10 cellular contexts compared by ENCODE assay signal in genomic region chr16:84985079-84986065, GRCh38. TPM values are rescaled to one million over a fixed set of nuclear protein-coding genes. Genes with fewer than 3 reads are reported as not detected.
A peak's percentile ranks its signal among the peaks of the same experiment; 100 is the strongest.
DNase-seq lines count a peak whose midpoint lies in the region; ATAC-seq, FAIRE-seq and TF ChIP-seq lines count a peak whose summit lies in the region.
"Had no signal": no experiment of that assay in that cellular context is flagged by ENCODE, and none has a peak within 500 bp of the region (broad histone marks: within the 10 kb centered on the region; RNA-seq: fewer than 3 reads in every experiment).

No MANE protein-coding gene starts in this region.

- DNase-seq in CD4-positive, alpha-beta T cell, result no peak
- DNase-seq in MV-4-11 (lab: John Stamatoyannopoulos, UW), result peak; percentile 50
- DNase-seq in endothelial cell (ENCODE audit: low spot score), result no peak
- peak; percentile 94 for DNase-seq in osteoblast (ENCODE audit: insufficient read length, low spot score, missing footprints)
- no peak for DNase-seq in NCI-H526 (lab: John Stamatoyannopoulos, UW)
- DNase-seq in GM12892 (ENCODE audit: insufficient read length), result no peak
- no peak for DNase-seq in ovary
- DNase-seq: NCI-H2227 treated with DMSO at 0.1 percent for 48 hours had no signal

- H3K4me2 ChIP-seq in osteoblast (ENCODE audit: insufficient read depth, low read length), result peak overlapping the region; percentile 61

- FAIRE-seq in GM12892 (lab: Jason Lieb, UNC), result no peak

- H3K79me2 ChIP-seq in osteoblast (ENCODE audit: insufficient read depth, low read length), result peaks cover 84% of the 10 kb centered on the region

- no peaks in the 10 kb centered on the region for H3K27me3 Mint-ChIP-seq in CD4-positive, alpha-beta T cell
- H3K27me3 Mint-ChIP-seq in endothelial cell (ENCODE audit: unreplicated experiment), result peaks cover 4% of the 10 kb centered on the region
- H3K27me3 Mint-ChIP-seq: activated naive CD8-positive, alpha-beta T cell had no signal

- no peaks in the 10 kb centered on the region for H3K27me3 ChIP-seq in CD4-positive, alpha-beta T cell (ENCODE audit: control insufficient read depth, insufficient read depth, low read length)
- H3K27me3 ChIP-seq in osteoblast (ENCODE audit: insufficient read depth, low read length) (no peaks in the 10 kb centered on the region), ovary (no peaks in the 10 kb centered on the region)

- no peak overlapping the region for H2AFZ ChIP-seq in osteoblast (ENCODE audit: low read length)

- no peak for TF ChIP-seq POLR2A in GM12892 (IDR thresholded peaks at IDR 0.05; ENCODE audit: low read depth, low read length)
- no peak for TF ChIP-seq POLR2A in ovary (IDR thresholded peaks at IDR 0.05)

- TF ChIP-seq EP300 in ovary (IDR thresholded peaks at IDR 0.05), result no peak

- intact Hi-C loops in CD4-positive, alpha-beta T cell (cut with DNase I, micrococcal nuclease), result loop anchor here in 1 of 2 experiments (5.0 kb wide), 1 partner anchor 102 kb away; no protein-coding TSS in a partner anchor
- intact Hi-C loops in ovary (cut with DNase I), result no loop called here

- H3K27ac ChIP-seq in CD4-positive, alpha-beta T cell (ENCODE audit: low read depth, low read length), result no peak overlapping the region
- H3K27ac ChIP-seq in osteoblast (ENCODE audit: low read depth, low read length), result peak overlapping the region; percentile 94
- no peak overlapping the region for H3K27ac ChIP-seq in ovary

- no peaks in the 10 kb centered on the region for H3K9me3 ChIP-seq in CD4-positive, alpha-beta T cell (ENCODE audit: control insufficient read depth, low read length)
- H3K9me3 ChIP-seq in osteoblast (ENCODE audit: low read depth, low read length), result no peaks in the 10 kb centered on the region
- no peaks in the 10 kb centered on the region for H3K9me3 ChIP-seq in ovary

- peaks cover 19% of the 10 kb centered on the region for H3K4me1 ChIP-seq in osteoblast (ENCODE audit: insufficient read depth, low read length)
- no peaks in the 10 kb centered on the region for H3K4me1 ChIP-seq in ovary (ENCODE audit: insufficient read depth)

- H3K4me3 Mint-ChIP-seq in CD4-positive, alpha-beta T cell, result no peak overlapping the region
- H3K4me3 Mint-ChIP-seq in endothelial cell (ENCODE audit: unreplicated experiment), result peak overlapping the region; percentile 43
- H3K4me3 Mint-ChIP-seq: activated naive CD8-positive, alpha-beta T cell had no signal

- WGBS in ovary, 3 donors, result 78 to 88% (median 80%) methylated on average over 15 of the region's 15 CpGs

- H3K27ac Mint-ChIP-seq in CD4-positive, alpha-beta T cell, result peak overlapping the region; percentile 28
- H3K27ac Mint-ChIP-seq in endothelial cell (ENCODE audit: unreplicated experiment), result no peak overlapping the region
- H3K27ac Mint-ChIP-seq: activated naive CD8-positive, alpha-beta T cell had no signal

- TF ChIP-seq CTCF in CD4-positive, alpha-beta T cell (IDR thresholded peaks at IDR 0.05), result no peak
- no peak for TF ChIP-seq CTCF in endothelial cell (IDR thresholded peaks at IDR 0.05; ENCODE audit: unreplicated experiment)
- no peak for TF ChIP-seq CTCF in osteoblast (IDR thresholded peaks at IDR 0.05; ENCODE audit: extremely low read depth, low read depth, low read length)
- no peak for TF ChIP-seq CTCF in ovary (IDR thresholded peaks at IDR 0.05)

- H3K4me1 Mint-ChIP-seq in CD4-positive, alpha-beta T cell (ENCODE audit: low read depth), result peaks cover 11% of the 10 kb centered on the region
- peaks cover 3% of the 10 kb centered on the region for H3K4me1 Mint-ChIP-seq in endothelial cell (ENCODE audit: unreplicated experiment)

- CTCF ChIA-PET in CD4-positive, alpha-beta T cell (lab: Charles Lee), result interaction anchor here (0.7 kb wide), 1 partner anchor 321 kb away, joined by 3 read pairs; no protein-coding TSS in a partner anchor

- no peak for ATAC-seq in CD4-positive, alpha-beta T cell (ENCODE audit: poor library complexity)
- no peak for ATAC-seq in GM19324 (IDR thresholded peaks at IDR 0.05; ENCODE audit: low FRiP score, unreplicated experiment)

- H3K9me3 Mint-ChIP-seq in CD4-positive, alpha-beta T cell, result no peaks in the 10 kb centered on the region
- no peaks in the 10 kb centered on the region for H3K9me3 Mint-ChIP-seq in endothelial cell (ENCODE audit: unreplicated experiment)

- no peak overlapping the region for H3K4me3 ChIP-seq in osteoblast (ENCODE audit: insufficient read depth, low read length)
- no peak overlapping the region for H3K4me3 ChIP-seq in ovary

- POLR2A ChIA-PET in CD4-positive, alpha-beta T cell (lab: Charles Lee), result no interaction called here

- H3K36me3 ChIP-seq in osteoblast (ENCODE audit: insufficient read depth, low read length) (peaks cover 63% of the 10 kb centered on the region), ovary (no peaks in the 10 kb centered on the region)

- H3K36me3 Mint-ChIP-seq in CD4-positive, alpha-beta T cell (ENCODE audit: low read depth), result peaks cover 84% of the 10 kb centered on the region
- peaks cover 39% of the 10 kb centered on the region for H3K36me3 Mint-ChIP-seq in endothelial cell (ENCODE audit: low read depth, unreplicated experiment)
- H3K36me3 Mint-ChIP-seq: activated naive CD8-positive, alpha-beta T cell had no signal

- no peaks in the 10 kb centered on the region for H4K20me1 ChIP-seq in osteoblast (ENCODE audit: insufficient read depth, low read length)

RNA-seq across cellular contexts. Expression of gene ZDHHC7, which starts 26.0 kb away (rescaled TPM):
- 10 to 100 TPM; 39.8 to 44.6 TPM for total RNA-seq in CD4-positive, alpha-beta T cell
- total RNA-seq in endothelial cell (ENCODE audit: unreplicated experiment) (46.5 TPM), osteoblast (134 and 139 TPM in 2 replicates), ovary (10 to 100 TPM; 28.3 to 39.6 (median 32.7) TPM)
- polyA plus RNA-seq in GM12892 (2012; ENCODE audit: missing spikeins), result 18.7 TPM
- 10 to 100 TPM; 23.9 to 54.5 TPM for polyA plus RNA-seq in ovary

RNA-seq across cellular contexts. Expression of gene KIAA0513, which starts 42.2 kb away (rescaled TPM):
- 10 to 100 TPM in 1 of 2 experiments, 1 to 10 TPM in 1; 9.0 to 10.9 TPM for total RNA-seq in CD4-positive, alpha-beta T cell
- total RNA-seq in endothelial cell (ENCODE audit: unreplicated experiment) (5.5 TPM), osteoblast (34.5 and 35.1 TPM in 2 replicates), ovary (10 to 100 TPM in 1 of 7 donors, 1 to 10 TPM in 6; 3.4 to 12.8 (median 7.5) TPM)
- polyA plus RNA-seq in GM12892 (2012; ENCODE audit: missing spikeins), result 3.1 TPM
- polyA plus RNA-seq in ovary, result 1 to 10 TPM; 2.8 to 3.9 TPM

Comparison
In these comparisons a context has a peak if more than half of its experiments do, and no peak if none do; other contexts are left out.
1. DNase-seq: peak in MV-4-11 (single experiment) and osteoblast (single experiment); none in CD4-positive, alpha-beta T cell (0 of 10), endothelial cell (single experiment), NCI-H526 (0 of 2), GM12892 (single experiment) and ovary (0 of 5).